ENCODE assay signal across 9 cellular contexts in the genomic region with DNA sequence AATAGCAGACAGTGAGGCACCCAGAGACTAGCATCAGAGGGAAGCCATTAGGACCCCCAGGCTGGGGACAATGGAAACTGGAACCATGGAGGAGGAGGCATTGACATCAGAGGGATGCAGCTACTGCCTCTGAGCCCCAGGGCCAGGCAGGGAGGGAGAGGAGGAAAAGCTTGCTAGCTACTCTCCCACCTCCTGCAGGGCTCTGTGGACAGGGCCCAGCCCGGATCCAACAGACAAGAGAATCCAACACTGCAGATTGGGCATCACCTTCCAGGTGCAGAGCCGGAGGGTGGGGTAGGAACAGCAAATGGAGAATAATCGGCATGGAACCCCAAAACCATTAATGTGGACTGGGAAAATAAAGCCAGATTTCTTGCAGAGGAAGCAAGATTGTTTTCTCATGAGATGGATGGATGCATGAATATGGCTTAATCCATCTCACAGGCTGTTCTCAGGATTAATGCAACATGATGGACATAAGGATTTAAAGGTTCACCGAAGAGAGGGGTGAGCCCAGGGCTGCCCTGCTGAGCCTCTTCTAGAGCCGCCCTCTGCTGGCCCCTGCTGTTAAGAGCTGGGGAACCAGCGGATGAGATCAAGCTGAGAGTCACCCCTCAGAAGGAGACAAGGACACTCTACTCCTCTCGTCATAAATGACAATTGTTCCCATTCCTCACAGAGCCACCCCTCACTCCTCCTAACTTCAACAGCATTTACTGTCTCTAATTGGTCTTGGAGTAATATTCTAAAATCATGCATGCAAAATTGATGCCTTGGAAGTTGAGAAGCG. TPM values are rescaled to one million over a fixed set of nuclear protein-coding genes. Genes with fewer than 3 reads are reported as not detected.
A peak's percentile ranks its signal among the peaks of the same experiment; 100 is the strongest.
DNase-seq lines count a peak whose midpoint lies in the region; ATAC-seq and TF ChIP-seq lines count a peak whose summit lies in the region.
"Had no signal": no experiment of that assay in that cellular context is flagged by ENCODE, and none has a peak within 500 bp of the region (broad histone marks: within the 10 kb centered on the region; RNA-seq: fewer than 3 reads in every experiment).

No MANE protein-coding gene starts in this region.

- TF ChIP-seq EP300 in upper lobe of left lung (IDR thresholded peaks at IDR 0.05), result no peak

- no peaks in the 10 kb centered on the region for H3K4me1 ChIP-seq in upper lobe of left lung

- H3K27ac ChIP-seq in RWPE1 (no peak overlapping the region), upper lobe of left lung (no peak overlapping the region)

- no peak overlapping the region for H3K4me3 ChIP-seq in fibroblast of the aortic adventitia (ENCODE audit: low read depth, low read length)
- H3K4me3 ChIP-seq in upper lobe of left lung, result no peak overlapping the region

- TF ChIP-seq POLR2A in upper lobe of left lung (IDR thresholded peaks at IDR 0.05), result no peak

- TF ChIP-seq CTCF in RWPE1 (conservative IDR thresholded peaks at IDR 0.05; ENCODE audit: low read depth), result peak; percentile 24; the same call in 1 of the 2 replicates
- peak; percentile 62 for TF ChIP-seq CTCF in fibroblast of the aortic adventitia (IDR thresholded peaks at IDR 0.05; ENCODE audit: insufficient read depth, low read length)
- TF ChIP-seq CTCF in upper lobe of left lung (IDR thresholded peaks at IDR 0.05), result no peak

- H3K27me3 ChIP-seq in upper lobe of left lung, result no peaks in the 10 kb centered on the region

- CTCF ChIA-PET in RWPE1 (lab: Yijun Ruan, JAX), result interaction anchor here (0.6 to 1.5 kb wide), 4 partner anchors 251 to 1667 kb away, joined by 3 to 6 read pairs (median 4); no protein-coding TSS in a partner anchor

- DNase-seq in activated T-cell treated with anti-CD3 and anti-CD28 coated beads for 48 hours (ENCODE audit: low read depth), result peak; percentile 27
- DNase-seq in activated T-cell treated with anti-CD3 and anti-CD28 coated beads for 4 hours, result no peak
- DNase-seq in RWPE1 (ENCODE audit: low spot score), result peak; percentile 34
- peak; percentile 36 for DNase-seq in fibroblast of the aortic adventitia (ENCODE audit: low read depth)
- peak; percentile 17 for DNase-seq in stimulated activated naive CD8-positive, alpha-beta T cell treated with anti-CD3 and anti-CD28 coated beads, Interleukin-15, Interleukin-2, amounts not matched to agents 100 U/mL and 50 U/mL, for 24 hours
- no peak for DNase-seq in NCI-H1048 (lab: John Stamatoyannopoulos, UW)
- DNase-seq in upper lobe of left lung, result no peak
- DNase-seq: activated B cell treated with CpG ODN at 0.5 μM for 24 hours had no signal

- no peaks in the 10 kb centered on the region for H3K9me3 ChIP-seq in upper lobe of left lung

- ATAC-seq in stimulated activated naive CD8-positive, alpha-beta T cell treated with anti-CD3 and anti-CD28 coated beads, Interleukin-15, Interleukin-2, amounts not matched to agents 100 U/mL and 50 U/mL, for 24 hours, result no peak
- ATAC-seq in HG02759 (IDR thresholded peaks at IDR 0.05; ENCODE audit: unreplicated experiment), result no peak
- no peak for ATAC-seq in upper lobe of left lung (ENCODE audit: low FRiP score in 2 of 2)

- no peaks in the 10 kb centered on the region for H3K36me3 ChIP-seq in upper lobe of left lung

- 63 to 68% methylated on average over 8 of the region's 8 CpGs for WGBS in upper lobe of left lung, 2 donors

- POLR2A ChIA-PET in RWPE1 (lab: Yijun Ruan, JAX; ENCODE audit: low non-redundant PET), result no interaction called here

RNA-seq across cellular contexts. Expression of a gene that starts 48.8 kb away (rescaled TPM):
- total RNA-seq in fibroblast of the aortic adventitia (ENCODE audit: low replicate concordance), result not detected in 2 replicates
- 10 to 100 TPM in 2 of 6 donors, 1 to 10 TPM in 3, under 1 TPM in 1; 0.23 to 48.1 (median 4.8) TPM for total RNA-seq in upper lobe of left lung
- total RNA-seq: activated B cell treated with CpG ODN at 0.5 μM for 24 hours had no signal

RNA-seq across cellular contexts. Expression of a gene that starts 56.6 kb away (rescaled TPM):
- 73.6 and 83.0 TPM in 2 replicates for total RNA-seq in fibroblast of the aortic adventitia (ENCODE audit: low replicate concordance)
- total RNA-seq in upper lobe of left lung, result 10 to 100 TPM; 16.8 to 52.7 (median 39.1) TPM

Comparison
In these comparisons a context has a peak if more than half of its experiments do, and no peak if none do; other contexts are left out.
1. DNase-seq: peak in activated T-cell treated with anti-CD3 and anti-CD28 coated beads for 48 hours (single experiment), RWPE1 (single experiment), fibroblast of the aortic adventitia (single experiment) and stimulated activated naive CD8-positive, alpha-beta T cell treated with anti-CD3 and anti-CD28 coated beads, Interleukin-15, Interleukin-2, amounts not matched to agents 100 U/mL and 50 U/mL, for 24 hours (single experiment); none in activated T-cell treated with anti-CD3 and anti-CD28 coated beads for 4 hours (single experiment), NCI-H1048 (single experiment) and upper lobe of left lung (0 of 2).
2. CTCF ChIP-seq: peak in RWPE1 (single experiment) and fibroblast of the aortic adventitia (single experiment); none in upper lobe of left lung (0 of 6).